In genomic region chr20:19699132-19699971, GRCh38 we compare ENCODE assay signal across 11 cellular contexts. TPM values are rescaled to one million over a fixed set of nuclear protein-coding genes. Genes with fewer than 3 reads are reported as not detected.
DNase-seq lines count a peak whose midpoint lies in the region; ATAC-seq and TF ChIP-seq lines count a peak whose summit lies in the region.
"Had no signal": no experiment of that assay in that cellular context is flagged by ENCODE, and none has a peak within 500 bp of the region (broad histone marks: within the 10 kb centered on the region; RNA-seq: fewer than 3 reads in every experiment).

No MANE protein-coding gene starts in this region.

- H3K79me2 ChIP-seq in GM23248 (ENCODE audit: insufficient read depth) = no peaks in the 10 kb centered on the region

- peaks cover 10% of the 10 kb centered on the region for H3F3A ChIP-seq in GM23248 (ENCODE audit: insufficient read depth)

- H3K36me3 ChIP-seq in GM23248 (ENCODE audit: low read depth) = no peaks in the 10 kb centered on the region

- in situ Hi-C loops in GM23248 (cut with MboI) = loop anchor here (25.0 kb wide), 1 partner anchor 538 kb away; no protein-coding TSS in a partner anchor

- peaks cover 16% of the 10 kb centered on the region for H3K4me1 ChIP-seq in GM23248 (ENCODE audit: insufficient read depth)

- TF ChIP-seq CTCF in RWPE1 (conservative IDR thresholded peaks at IDR 0.05; ENCODE audit: low read depth) = no peak

- ATAC-seq in GM21723 (IDR thresholded peaks at IDR 0.05; ENCODE audit: unreplicated experiment) = no peak
- ATAC-seq in HG03045 (IDR thresholded peaks at IDR 0.05; ENCODE audit: unreplicated experiment) = no peak
- ATAC-seq: stimulated activated naive CD8-positive, alpha-beta T cell treated with anti-CD3 and anti-CD28 coated beads, Interleukin-15, Interleukin-2, amounts not matched to agents 100 U/mL and 50 U/mL, for 24 hours had no signal

- WGBS in GM23248 (ENCODE audit: low coverage in 1 of 2, low lambda C conversion rate in 2 of 2, missing lambda C conversion rate in 2 of 2), 2 experiments = 54 to 56% methylated on average over 4 of the region's 4 CpGs

- H3K4me3 ChIP-seq in GM23248 = no peak overlapping the region

- H3K9me3 ChIP-seq in GM23248 (ENCODE audit: low read depth) = no peaks in the 10 kb centered on the region

- H3K4me2 ChIP-seq in GM23248 (ENCODE audit: unreplicated experiment) = no peak overlapping the region

- DNase-seq in GM23248 (peak; percentile 79), RWPE1 (ENCODE audit: low spot score) (peak; percentile 76), fibroblast of peridontal ligament (ENCODE audit: extremely low read depth) (peak; percentile 43), renal cortical epithelial cell (ENCODE audit: low read depth) (peak; percentile 63), SHP77 (lab: John Stamatoyannopoulos, UW) (no peak), NCI-H2029 treated with DMSO at 0.1 percent for 48 hours (lab: John Stamatoyannopoulos, UW) (no peak)
- DNase-seq: activated CD4-positive, CD25-positive, alpha-beta regulatory T cell treated with anti-CD3 and anti-CD28 coated beads, Interleukin-2, amount 50 U/mL, for 72 hours; activated naive CD4-positive, alpha-beta T cell treated with anti-CD3 and anti-CD28 coated beads for 36 hours; stimulated activated naive CD8-positive, alpha-beta T cell treated with anti-CD3 and anti-CD28 coated beads, Interleukin-15, Interleukin-2, amounts not matched to agents 100 U/mL and 50 U/mL, for 24 hours had no signal

- no peak overlapping the region for H3K9ac ChIP-seq in GM23248

- H2AFZ ChIP-seq in GM23248 = no peak overlapping the region

- POLR2A ChIA-PET in RWPE1 (lab: Yijun Ruan, JAX; ENCODE audit: low non-redundant PET) = no interaction called here

- H3K9me2 ChIP-seq in GM23248 (ENCODE audit: insufficient read depth) = no peaks in the 10 kb centered on the region

- no peaks in the 10 kb centered on the region for H4K20me1 ChIP-seq in GM23248 (ENCODE audit: insufficient read depth)

- CTCF ChIA-PET in RWPE1 (lab: Yijun Ruan, JAX) = no interaction called here

- H3K27ac ChIP-seq in GM23248 (peak overlapping the region; percentile 30; the same call in 1 of the 2 replicates), RWPE1 (peak overlapping the region; percentile 66)

- no peaks in the 10 kb centered on the region for H3K27me3 ChIP-seq in GM23248 (replicated peaks; ENCODE audit: insufficient read depth)

RNA-seq across cellular contexts. Expression of gene RIN2, which starts 58.7 kb away (rescaled TPM):
- total RNA-seq in GM23248 (2014; rRNA removed; shearing (Covaris generic)) = 48.0 and 48.3 TPM in 2 replicates
- 45.3 and 45.6 TPM in 2 replicates for polyA plus RNA-seq in GM23248 (2016; fragmentation: Nextera tagmentation; extraction: Ambion mirVana)
- 56.1 and 80.6 TPM in 2 replicates for total RNA-seq in renal cortical epithelial cell
- total RNA-seq: activated naive CD4-positive, alpha-beta T cell treated with anti-CD3 and anti-CD28 coated beads for 36 hours had no signal

Comparison
In these comparisons a context has a peak if more than half of its experiments do, and no peak if none do; other contexts are left out.
1. DNase-seq: peak in GM23248 (single experiment), RWPE1 (single experiment), fibroblast of peridontal ligament (single experiment) and renal cortical epithelial cell (single experiment); none in SHP77 (0 of 2) and NCI-H2029 treated with DMSO at 0.1 percent for 48 hours (single experiment).